ENCODE assay signal across 18 cellular contexts in genomic region chr11:122646549-122647340, GRCh38. TPM values are rescaled to one million over a fixed set of nuclear protein-coding genes. Genes with fewer than 3 reads are reported as not detected.
DNase-seq lines count a peak whose midpoint lies in the region; ATAC-seq and TF ChIP-seq lines count a peak whose summit lies in the region.
"Had no signal": no experiment of that assay in that cellular context is flagged by ENCODE, and none has a peak within 500 bp of the region (broad histone marks: within the 10 kb centered on the region; RNA-seq: fewer than 3 reads in every experiment).

No MANE protein-coding gene starts in this region.

- peaks cover 38% of the 10 kb centered on the region for H3K4me1 ChIP-seq in osteoblast (ENCODE audit: insufficient read depth, low read length)
- no peaks in the 10 kb centered on the region for H3K4me1 ChIP-seq in CD8-positive, alpha-beta T cell (ENCODE audit: insufficient read depth, low read length)
- H3K4me1 ChIP-seq: prostate gland had no signal

- peak overlapping the region; percentile 48 for H3K27ac Mint-ChIP-seq in endothelial cell (ENCODE audit: unreplicated experiment)
- no peak overlapping the region for H3K27ac Mint-ChIP-seq in CD8-positive, alpha-beta T cell
- H3K27ac Mint-ChIP-seq: activated T-cell treated with anti-CD3 and anti-CD28 coated beads, Interleukin-2, amount 50 U/mL, for 24 hours; endodermal cell had no signal

- peak overlapping the region; percentile 24 for H3K4me3 ChIP-seq in osteoblast (ENCODE audit: insufficient read depth, low read length)
- H3K4me3 ChIP-seq in CD8-positive, alpha-beta T cell (ENCODE audit: low read depth, low read length), result no peak overlapping the region
- H3K4me3 ChIP-seq: mucosa of descending colon, prostate gland had no signal

- H3K4me1 Mint-ChIP-seq in endothelial cell (ENCODE audit: unreplicated experiment), result peaks cover 9% of the 10 kb centered on the region
- H3K4me1 Mint-ChIP-seq in CD8-positive, alpha-beta T cell (ENCODE audit: low read depth), result no peaks in the 10 kb centered on the region
- H3K4me1 Mint-ChIP-seq: endodermal cell had no signal

- peak overlapping the region; percentile 85 for H3K27ac ChIP-seq in osteoblast (ENCODE audit: low read depth, low read length)
- no peak overlapping the region for H3K27ac ChIP-seq in CD8-positive, alpha-beta T cell (ENCODE audit: low read depth, low read length)
- H3K27ac ChIP-seq: prostate gland had no signal

- CTCF ChIA-PET in CD8-positive, alpha-beta T cell (lab: Charles Lee), result interaction anchor here (1.0 to 1.6 kb wide), 5 partner anchors 11 to 135 kb away, joined by 3 to 7 read pairs (median 4); no protein-coding TSS in a partner anchor

- ATAC-seq in CD8-positive, alpha-beta T cell, result no peak
- no peak for ATAC-seq in GM19324 (IDR thresholded peaks at IDR 0.05; ENCODE audit: low FRiP score, unreplicated experiment)
- ATAC-seq: mucosa of descending colon had no signal

- no peak overlapping the region for H3K4me3 Mint-ChIP-seq in endothelial cell (ENCODE audit: unreplicated experiment)
- no peak overlapping the region for H3K4me3 Mint-ChIP-seq in CD8-positive, alpha-beta T cell
- H3K4me3 Mint-ChIP-seq: activated T-cell treated with anti-CD3 and anti-CD28 coated beads, Interleukin-2, amount 50 U/mL, for 24 hours; endodermal cell had no signal

- H3K27me3 ChIP-seq in osteoblast (ENCODE audit: insufficient read depth, low read length), result no peaks in the 10 kb centered on the region
- no peaks in the 10 kb centered on the region for H3K27me3 ChIP-seq in CD8-positive, alpha-beta T cell (ENCODE audit: insufficient read depth, low read length)

- no peaks in the 10 kb centered on the region for H3K9me3 Mint-ChIP-seq in endothelial cell (ENCODE audit: unreplicated experiment)
- no peaks in the 10 kb centered on the region for H3K9me3 Mint-ChIP-seq in CD8-positive, alpha-beta T cell
- H3K9me3 Mint-ChIP-seq: activated T-cell treated with anti-CD3 and anti-CD28 coated beads, Interleukin-2, amount 50 U/mL, for 24 hours; endodermal cell had no signal

- POLR2A ChIA-PET in CD8-positive, alpha-beta T cell (lab: Charles Lee), result interaction anchor here (0.6 kb wide), 1 partner anchor 10 kb away, joined by 3 read pairs; no protein-coding TSS in a partner anchor

- H3K27me3 Mint-ChIP-seq in endothelial cell (ENCODE audit: unreplicated experiment), result peaks cover 1% of the 10 kb centered on the region
- peaks cover 2% of the 10 kb centered on the region for H3K27me3 Mint-ChIP-seq in CD8-positive, alpha-beta T cell (ENCODE audit: low read depth)
- H3K27me3 Mint-ChIP-seq: activated T-cell treated with anti-CD3 and anti-CD28 coated beads, Interleukin-2, amount 50 U/mL, for 24 hours had no signal

- H2AFZ ChIP-seq in osteoblast (ENCODE audit: low read length), result peak overlapping the region; percentile 1

- no peaks in the 10 kb centered on the region for H3K36me3 Mint-ChIP-seq in endothelial cell (ENCODE audit: low read depth, unreplicated experiment)
- no peaks in the 10 kb centered on the region for H3K36me3 Mint-ChIP-seq in CD8-positive, alpha-beta T cell

- no peaks in the 10 kb centered on the region for H3K79me2 ChIP-seq in osteoblast (ENCODE audit: insufficient read depth, low read length)

- H4K20me1 ChIP-seq in osteoblast (ENCODE audit: insufficient read depth, low read length), result no peaks in the 10 kb centered on the region

- no peaks in the 10 kb centered on the region for H3K9me3 ChIP-seq in osteoblast (ENCODE audit: low read depth, low read length)
- no peaks in the 10 kb centered on the region for H3K9me3 ChIP-seq in CD8-positive, alpha-beta T cell (ENCODE audit: low read length)
- H3K9me3 ChIP-seq: mucosa of descending colon, prostate gland had no signal

- peak overlapping the region; percentile 56 for H3K4me2 ChIP-seq in osteoblast (ENCODE audit: insufficient read depth, low read length)

- no peaks in the 10 kb centered on the region for H3K36me3 ChIP-seq in osteoblast (ENCODE audit: insufficient read depth, low read length)
- no peaks in the 10 kb centered on the region for H3K36me3 ChIP-seq in CD8-positive, alpha-beta T cell (ENCODE audit: insufficient read depth, low read length)
- H3K36me3 ChIP-seq: prostate gland had no signal

- TF ChIP-seq CTCF in endothelial cell (IDR thresholded peaks at IDR 0.05; ENCODE audit: unreplicated experiment), result no peak
- no peak for TF ChIP-seq CTCF in osteoblast (IDR thresholded peaks at IDR 0.05; ENCODE audit: extremely low read depth, low read depth, low read length)
- TF ChIP-seq CTCF in CD8-positive, alpha-beta T cell (IDR thresholded peaks at IDR 0.05), result no peak

- intact Hi-C loops in CD8-positive, alpha-beta T cell (cut with DNase I, micrococcal nuclease), result no loop called here

- DNase-seq in EH (ENCODE audit: low read depth), result peak; percentile 77
- peak; percentile 61 for DNase-seq in NCI-H226
- DNase-seq in endothelial cell (ENCODE audit: low spot score), result no peak
- DNase-seq in osteoblast (ENCODE audit: insufficient read length, low spot score, missing footprints), result no peak
- no peak for DNase-seq in SW480 (ENCODE audit: low spot score)
- DNase-seq in CD8-positive, alpha-beta T cell, result no peak
- no peak for DNase-seq in activated gamma-delta T cell treated with Interleukin-2 at 50 U/mL for 16 hours
- DNase-seq: activated CD4-positive, alpha-beta T cell treated with anti-CD3 and anti-CD28 coated beads for 1 hour; activated T-cell treated with anti-CD3 and anti-CD28 coated beads, Interleukin-2, amount 50 U/mL, for 24 hours; endodermal cell; H7; KBM-7; mucosa of descending colon; NCI-H2081; stimulated activated CD4-positive, alpha-beta T cell treated with anti-CD3 and anti-CD28 coated beads, Interleukin-2, amount 100 ng/mL, for 48 hours; stimulated activated naive CD4-positive, alpha-beta T cell treated with Interleukin-2 at 50 U/mL for 16 hours had no signal

RNA-seq across cellular contexts. Expression of gene UBASH3B, which starts 8.8 kb away (rescaled TPM):
- 43.3 TPM for total RNA-seq in endothelial cell (ENCODE audit: unreplicated experiment)
- 9.1 and 21.4 TPM in 2 replicates for total RNA-seq in osteoblast
- 10 to 100 TPM; 16.7 to 19.3 TPM for total RNA-seq in CD8-positive, alpha-beta T cell

Comparison
In these comparisons a context has a peak if more than half of its experiments do, and no peak if none do; other contexts are left out.
1. DNase-seq: peak in EH (single experiment) and NCI-H226 (single experiment); none in endothelial cell (single experiment), osteoblast (single experiment), SW480 (single experiment), CD8-positive, alpha-beta T cell (0 of 7) and activated gamma-delta T cell treated with Interleukin-2 at 50 U/mL for 16 hours (single experiment).